ENCODE assay signal across 9 cellular contexts in genomic region chr1:183873642-183874041, GRCh38.
DNase-seq lines count a peak whose midpoint lies in the region; ATAC-seq and TF ChIP-seq lines count a peak whose summit lies in the region.
"Had no signal": no experiment of that assay in that cellular context is flagged by ENCODE, and none has a peak within 500 bp of the region (broad histone marks: within the 10 kb centered on the region; RNA-seq: fewer than 3 reads in every experiment).

No MANE protein-coding gene starts in this region.

- peak; percentile 48 for ATAC-seq in GM18858 (IDR thresholded peaks at IDR 0.05; ENCODE audit: unreplicated experiment)
- ATAC-seq in HG03571 (IDR thresholded peaks at IDR 0.05; ENCODE audit: unreplicated experiment) = peak; percentile 54
- ATAC-seq in HG03457 (IDR thresholded peaks at IDR 0.05; ENCODE audit: unreplicated experiment) = no peak

- H3K27ac ChIP-seq in dorsolateral prefrontal cortex (peak overlapping the region in 58 of 59 donors; percentile 38 to 98 (median 94)), WERI-Rb-1 (no peak overlapping the region)

- H3K4me3 ChIP-seq in dorsolateral prefrontal cortex = no peak overlapping the region
- H3K4me3 ChIP-seq in WERI-Rb-1 (ENCODE audit: low read depth, low read length) = no peak overlapping the region
- H3K4me3 ChIP-seq in lower leg skin (ENCODE audit: low read depth, poor library complexity, severe bottlenecking) = no peak overlapping the region
- H3K4me3 ChIP-seq: colonic mucosa had no signal

- no peaks in the 10 kb centered on the region for H3K36me3 ChIP-seq in WERI-Rb-1
- H3K36me3 ChIP-seq: colonic mucosa had no signal

- WGBS in lower leg skin, 2 donors = 53 to 61% methylated on average over 3 of the region's 3 CpGs

- DNase-seq in dorsolateral prefrontal cortex = no peak
- peak; percentile 91 for DNase-seq in pulmonary artery endothelial cell (ENCODE audit: low read depth, low spot score)
- DNase-seq in posterior vena cava (ENCODE audit: low spot score) = no peak
- no peak for DNase-seq in WERI-Rb-1
- no peak for DNase-seq in lower leg skin (ENCODE audit: low spot score in 2 of 2)
- DNase-seq: colonic mucosa had no signal

- TF ChIP-seq CTCF in dorsolateral prefrontal cortex (IDR thresholded peaks at IDR 0.05 in 54 of 56, conservative IDR thresholded peaks at IDR 0.05 in 2 of 56; ENCODE audit: low read depth in 1 of 56, partially characterized antibody in 56 of 56) = no peak
- TF ChIP-seq CTCF in WERI-Rb-1 (IDR thresholded peaks at IDR 0.05; ENCODE audit: low read depth, low read length) = no peak
- TF ChIP-seq CTCF in lower leg skin (IDR thresholded peaks at IDR 0.05) = no peak

- no peaks in the 10 kb centered on the region for H3K9me3 ChIP-seq in WERI-Rb-1 (ENCODE audit: severe bottlenecking)
- H3K9me3 ChIP-seq: colonic mucosa had no signal

- H3K27me3 ChIP-seq in dorsolateral prefrontal cortex = no peaks in the 10 kb centered on the region
- no peaks in the 10 kb centered on the region for H3K27me3 ChIP-seq in WERI-Rb-1 (ENCODE audit: insufficient read depth, low read depth, severe bottlenecking)
- H3K27me3 ChIP-seq: colonic mucosa had no signal

- no peak for TF ChIP-seq POLR2A in lower leg skin (IDR thresholded peaks at IDR 0.05)

- intact Hi-C loops in dorsolateral prefrontal cortex (cut with DNase I) = loop anchor here (2.0 to 5.0 kb wide), 4 partner anchors 36 to 69 kb away; partner anchors contain the start of gene RGL1 (in 2 of the 2)
- intact Hi-C loops in posterior vena cava (cut with DNase I) = loop anchor here in 1 of 2 donors (10.0 kb wide), 1 partner anchor 49 kb away; no protein-coding TSS in a partner anchor
- intact Hi-C loops in lower leg skin (cut with DNase I; ENCODE audit: low total_unique reads) = no loop called here
